ENCODE assay signal across 8 cellular contexts in the genomic region with DNA sequence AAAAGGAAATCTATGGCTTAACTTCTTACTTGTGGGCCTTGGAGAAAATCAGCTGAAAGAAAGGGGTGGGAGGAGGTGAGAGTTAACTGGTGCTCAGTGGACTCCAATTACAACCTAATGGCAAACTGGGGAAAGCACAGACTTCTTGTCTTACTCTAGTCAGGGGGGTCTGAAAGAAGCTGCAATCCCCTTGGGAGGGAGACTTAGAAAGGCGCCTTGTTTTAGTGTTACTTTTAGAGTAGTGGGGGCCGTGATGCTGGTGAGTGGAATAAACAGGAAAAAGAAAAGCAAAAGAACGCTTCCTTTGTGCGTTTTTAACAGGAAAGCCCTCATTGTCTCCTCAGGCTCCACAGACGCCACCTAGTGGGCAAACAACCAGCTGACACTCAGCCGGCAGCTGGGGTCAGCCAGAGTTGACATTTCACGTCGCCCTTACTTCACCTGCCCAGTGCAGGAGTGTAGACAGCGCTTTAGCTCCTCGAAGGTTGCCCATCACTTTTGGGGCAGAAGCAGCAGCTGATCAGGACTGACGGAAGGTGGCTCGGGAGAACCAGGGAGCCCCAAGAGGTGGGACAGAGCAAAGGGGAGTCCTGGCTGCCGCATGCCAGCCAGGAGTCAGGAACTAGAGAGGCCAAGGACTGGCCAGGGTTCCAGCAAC. TPM values are rescaled to one million over a fixed set of nuclear protein-coding genes. Genes with fewer than 3 reads are reported as not detected.
DNase-seq lines count a peak whose midpoint lies in the region; ATAC-seq and TF ChIP-seq lines count a peak whose summit lies in the region.

No MANE protein-coding gene starts in this region.

- peak; percentile 65 for DNase-seq in AG10803 (ENCODE audit: low read depth)
- peak; percentile 94 for DNase-seq in NCI-H510A treated with DMSO at 0.1 percent for 48 hours (lab: John Stamatoyannopoulos, UW)
- DNase-seq in activated CD4-positive, alpha-beta T cell treated with anti-CD3 and anti-CD28 coated beads, Interleukin-2, amount 50 U/mL, for 4 hours: peak; percentile 64 to 65
- DNase-seq in ecto neural progenitor cell (ENCODE audit: low spot score): peak; percentile 87
- DNase-seq in lung microvascular endothelial cell (ENCODE audit: low read depth in 2 of 2): peak; percentile 67 to 83
- peak; percentile 57 for DNase-seq in stimulated activated CD8-positive, alpha-beta memory T cell treated with anti-CD3 and anti-CD28 coated beads, Interleukin-12 subunit alpha, Interleukin-12 subunit beta, amount 100 ng/mL, for 1 hour (ENCODE audit: low read depth)

- TF ChIP-seq CTCF in AG10803 (conservative IDR thresholded peaks at IDR 0.05; ENCODE audit: low read length): peak; percentile 94

- peak overlapping the region; percentile 23 for H3K4me3 ChIP-seq in AG10803 (ENCODE audit: low read length)

- ATAC-seq in GM18867 (IDR thresholded peaks at IDR 0.05; ENCODE audit: unreplicated experiment) (peak; percentile 92), HG03159 (IDR thresholded peaks at IDR 0.05; ENCODE audit: unreplicated experiment) (peak; percentile 95)

RNA-seq across cellular contexts. Expression of a gene that starts 55.9 kb away (rescaled TPM):
- total RNA-seq in lung microvascular endothelial cell: 20.0 and 23.0 TPM in 2 replicates

RNA-seq across cellular contexts. Expression of a gene that starts 56.5 kb away (rescaled TPM):
- total RNA-seq in lung microvascular endothelial cell: 0.22 and 0.40 TPM in 2 replicates

Comparison
In these comparisons a context has a peak if more than half of its experiments do, and no peak if none do; other contexts are left out.
1. Peak in every context shown above with its lines: DNase-seq, ATAC-seq and H3K4me3 ChIP-seq.